Comparison of ENCODE assay signal across 8 cellular contexts in the genomic region with DNA sequence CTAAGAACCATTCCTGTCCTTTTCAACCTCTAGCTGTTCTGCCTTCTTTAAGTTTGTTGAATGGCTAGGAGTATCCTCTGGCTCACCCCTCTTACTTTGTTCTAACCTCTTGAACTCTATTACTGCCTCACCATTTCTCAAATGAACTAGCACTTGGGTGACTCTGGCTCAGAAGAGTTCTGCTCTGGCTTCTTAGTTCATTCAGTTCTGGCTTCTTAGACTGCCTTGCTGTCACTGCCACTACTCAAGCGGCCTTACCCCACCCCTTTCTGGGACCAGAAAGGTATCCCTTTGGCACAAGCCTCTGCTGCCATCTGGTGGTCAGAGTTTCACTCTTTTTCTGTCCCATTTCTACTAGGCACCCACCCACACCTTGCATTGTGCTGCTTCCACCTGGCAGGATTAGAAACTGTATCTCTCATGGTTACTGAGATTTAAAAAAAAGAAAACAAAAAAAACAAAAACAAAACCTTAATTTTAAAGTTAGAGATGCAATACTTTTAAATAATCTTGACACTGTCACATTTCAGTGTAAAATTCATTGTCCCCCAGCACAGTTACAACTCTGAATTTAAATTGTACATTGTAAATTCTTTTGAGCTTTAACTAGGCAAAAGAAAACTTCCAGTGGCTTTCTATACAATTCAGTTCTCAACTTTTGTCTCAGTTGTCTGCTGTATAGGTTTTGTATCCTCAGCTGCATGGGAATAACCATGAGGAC. TPM values are rescaled to one million over a fixed set of nuclear protein-coding genes. Genes with fewer than 3 reads are reported as not detected.
DNase-seq lines count a peak whose midpoint lies in the region; ATAC-seq, FAIRE-seq and TF ChIP-seq lines count a peak whose summit lies in the region.

No MANE protein-coding gene starts in this region.

- TF ChIP-seq POLR2A in GM12891 (IDR thresholded peaks at IDR 0.05; ENCODE audit: low read depth, low read length), result no peak

- no peak for TF ChIP-seq EP300 in SK-N-SH (IDR thresholded peaks at IDR 0.05; ENCODE audit: borderline replicate concordance in 1 of 2, low read depth in 1 of 2, low read length in 1 of 2)

- no peak overlapping the region for H2AFZ ChIP-seq in SK-N-SH (ENCODE audit: low read depth)

- H3K27ac ChIP-seq in SK-N-SH (ENCODE audit: low read depth in 2 of 2, low read length in 1 of 2) (no peak overlapping the region), aorta (ENCODE audit: low read depth in 1 of 2, low read length in 2 of 2) (no peak overlapping the region)

- H3K9me3 Mint-ChIP-seq in activated naive CD4-positive, alpha-beta T cell treated with anti-CD3 and anti-CD28 coated beads, Interleukin-2, amount 50 U/mL, for 72 hours, result peaks cover 21 to 27% of the 10 kb centered on the region in 2 donors

- no peak overlapping the region for H3K27ac Mint-ChIP-seq in activated naive CD4-positive, alpha-beta T cell treated with anti-CD3 and anti-CD28 coated beads, Interleukin-2, amount 50 U/mL, for 72 hours

- POLR2A ChIA-PET in SK-N-SH (lab: Yijun Ruan, JAX), result no interaction called here

- no peaks in the 10 kb centered on the region for H3F3A ChIP-seq in SK-N-SH (replicated peaks; ENCODE audit: insufficient read depth)

- CTCF ChIA-PET in SK-N-SH (lab: Yijun Ruan, JAX), result interaction anchor here (0.6 to 6.2 kb wide), 25 partner anchors 9 to 993 kb away, joined by 3 to 71 read pairs (median 3); no protein-coding TSS in a partner anchor

- H3K36me3 ChIP-seq in SK-N-SH (replicated peaks in 1 of 2; ENCODE audit: control insufficient read depth in 1 of 2, insufficient read depth in 2 of 2, low read length in 1 of 2), result no peaks in the 10 kb centered on the region
- H3K36me3 ChIP-seq in aorta (ENCODE audit: control insufficient read depth in 1 of 2, insufficient read depth in 2 of 2, low read length in 1 of 2), result no peaks in the 10 kb centered on the region

- FAIRE-seq in GM12891 (lab: Jason Lieb, UNC), result peak; percentile 82

- H3K36me3 Mint-ChIP-seq in activated naive CD4-positive, alpha-beta T cell treated with anti-CD3 and anti-CD28 coated beads, Interleukin-2, amount 50 U/mL, for 72 hours, result peaks cover 0 to 27% of the 10 kb centered on the region in 2 donors

- no peak overlapping the region for H3K9ac ChIP-seq in SK-N-SH

- no peaks in the 10 kb centered on the region for H4K20me1 ChIP-seq in SK-N-SH (ENCODE audit: insufficient read depth)

- peak; percentile 92 for ATAC-seq in HG02610 (IDR thresholded peaks at IDR 0.05; ENCODE audit: unreplicated experiment)
- peak; percentile 59 to 88 for ATAC-seq in activated naive CD4-positive, alpha-beta T cell treated with anti-CD3 and anti-CD28 coated beads, Interleukin-2, amount 50 U/mL, for 72 hours
- ATAC-seq in aorta (ENCODE audit: low FRiP score), result peak; percentile 89

- H3K79me2 ChIP-seq in SK-N-SH (ENCODE audit: insufficient read depth), result no peaks in the 10 kb centered on the region

- TF ChIP-seq CTCF in SK-N-SH (IDR thresholded peaks at IDR 0.05), result peak; percentile 98

- peaks cover 8% of the 10 kb centered on the region; the same call in 1 of the 2 replicates for H3K9me3 ChIP-seq in SK-N-SH
- H3K9me3 ChIP-seq in aorta (ENCODE audit: control insufficient read depth, low read length), result no peaks in the 10 kb centered on the region

- H3K4me3 ChIP-seq in SK-N-SH (ENCODE audit: low read depth in 2 of 2, low read length in 1 of 2) (no peak overlapping the region; a peak in 1 of 4 replicates), aorta (ENCODE audit: low read length in 2 of 2) (no peak overlapping the region)

- peak; percentile 97 for TF ChIP-seq RAD21 in SK-N-SH (IDR thresholded peaks at IDR 0.05; ENCODE audit: low read length)

- WGBS in SK-N-SH (ENCODE audit: low lambda C conversion rate), result 7% methylated on average over 1 of the region's 1 CpG
- WGBS in aorta, 2 donors, result 8% methylated on average over 1 of the region's 1 CpG

- no peaks in the 10 kb centered on the region for H3K9me2 ChIP-seq in SK-N-SH

- no peak overlapping the region for H3K4me2 ChIP-seq in SK-N-SH

- intact Hi-C loops in head of caudate nucleus (cut with DNase I), result loop anchor here (5.0 kb wide), 1 partner anchor 458 kb away; no protein-coding TSS in a partner anchor
- intact Hi-C loops in posterior vena cava (cut with DNase I), result loop anchor here in 1 of 2 donors (5.0 kb wide), 1 partner anchor 908 kb away; no protein-coding TSS in a partner anchor
- intact Hi-C loops in aorta (cut with DNase I), result no loop called here

- no peaks in the 10 kb centered on the region for H3K27me3 ChIP-seq in SK-N-SH (ENCODE audit: insufficient read depth)
- H3K27me3 ChIP-seq in aorta (ENCODE audit: control insufficient read depth in 1 of 2, insufficient read depth in 2 of 2, low read length in 1 of 2), result no peaks in the 10 kb centered on the region

- DNase-seq in GM12891 (ENCODE audit: insufficient read length, low spot score) (peak; percentile 8), NCI-H1092 (lab: John Stamatoyannopoulos, UW) (peak; percentile 38), SK-N-SH (peak; percentile 61), head of caudate nucleus (peak; percentile 52 to 96 (median 84)), posterior vena cava (ENCODE audit: low spot score) (peak; percentile 87), aorta (peak; percentile 78 to 89)
- DNase-seq in activated naive CD4-positive, alpha-beta T cell treated with anti-CD3 and anti-CD28 coated beads, Interleukin-2, amount 50 U/mL, for 72 hours (ENCODE audit: low spot score in 2 of 2), result peak in 1 of 2 donors; percentile 71

- H3K4me1 ChIP-seq in SK-N-SH (ENCODE audit: control insufficient read depth in 1 of 2, insufficient read depth in 2 of 2, low read depth in 1 of 2, low read length in 1 of 2) (no peaks in the 10 kb centered on the region), aorta (ENCODE audit: control insufficient read depth in 1 of 2, insufficient read depth in 2 of 2, low read length in 2 of 2) (no peaks in the 10 kb centered on the region)

TF ChIP-seq in GM12891, 5 proteins besides CTCF, POLR2A, EP300 and RAD21:
- TF ChIP-seq POU2F2 (IDR thresholded peaks at IDR 0.05; ENCODE audit: low read depth, low read length) (0 out of 2 replicates have a peak, but pooled peaks have one; percentile 43), PAX5 (IDR thresholded peaks at IDR 0.05; ENCODE audit: insufficient read depth, low read length, severe bottlenecking) (no peak)

TF ChIP-seq in SK-N-SH, 30 proteins besides CTCF, POLR2A, EP300 and RAD21 (continues in another document):
- TF ChIP-seq, protein P1, sequence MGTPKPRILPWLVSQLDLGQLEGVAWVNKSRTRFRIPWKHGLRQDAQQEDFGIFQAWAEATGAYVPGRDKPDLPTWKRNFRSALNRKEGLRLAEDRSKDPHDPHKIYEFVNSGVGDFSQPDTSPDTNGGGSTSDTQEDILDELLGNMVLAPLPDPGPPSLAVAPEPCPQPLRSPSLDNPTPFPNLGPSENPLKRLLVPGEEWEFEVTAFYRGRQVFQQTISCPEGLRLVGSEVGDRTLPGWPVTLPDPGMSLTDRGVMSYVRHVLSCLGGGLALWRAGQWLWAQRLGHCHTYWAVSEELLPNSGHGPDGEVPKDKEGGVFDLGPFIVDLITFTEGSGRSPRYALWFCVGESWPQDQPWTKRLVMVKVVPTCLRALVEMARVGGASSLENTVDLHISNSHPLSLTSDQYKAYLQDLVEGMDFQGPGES (IDR thresholded peaks at IDR 0.05; ENCODE audit: low read depth, low read length), result no peak
- TF ChIP-seq, protein P2, sequence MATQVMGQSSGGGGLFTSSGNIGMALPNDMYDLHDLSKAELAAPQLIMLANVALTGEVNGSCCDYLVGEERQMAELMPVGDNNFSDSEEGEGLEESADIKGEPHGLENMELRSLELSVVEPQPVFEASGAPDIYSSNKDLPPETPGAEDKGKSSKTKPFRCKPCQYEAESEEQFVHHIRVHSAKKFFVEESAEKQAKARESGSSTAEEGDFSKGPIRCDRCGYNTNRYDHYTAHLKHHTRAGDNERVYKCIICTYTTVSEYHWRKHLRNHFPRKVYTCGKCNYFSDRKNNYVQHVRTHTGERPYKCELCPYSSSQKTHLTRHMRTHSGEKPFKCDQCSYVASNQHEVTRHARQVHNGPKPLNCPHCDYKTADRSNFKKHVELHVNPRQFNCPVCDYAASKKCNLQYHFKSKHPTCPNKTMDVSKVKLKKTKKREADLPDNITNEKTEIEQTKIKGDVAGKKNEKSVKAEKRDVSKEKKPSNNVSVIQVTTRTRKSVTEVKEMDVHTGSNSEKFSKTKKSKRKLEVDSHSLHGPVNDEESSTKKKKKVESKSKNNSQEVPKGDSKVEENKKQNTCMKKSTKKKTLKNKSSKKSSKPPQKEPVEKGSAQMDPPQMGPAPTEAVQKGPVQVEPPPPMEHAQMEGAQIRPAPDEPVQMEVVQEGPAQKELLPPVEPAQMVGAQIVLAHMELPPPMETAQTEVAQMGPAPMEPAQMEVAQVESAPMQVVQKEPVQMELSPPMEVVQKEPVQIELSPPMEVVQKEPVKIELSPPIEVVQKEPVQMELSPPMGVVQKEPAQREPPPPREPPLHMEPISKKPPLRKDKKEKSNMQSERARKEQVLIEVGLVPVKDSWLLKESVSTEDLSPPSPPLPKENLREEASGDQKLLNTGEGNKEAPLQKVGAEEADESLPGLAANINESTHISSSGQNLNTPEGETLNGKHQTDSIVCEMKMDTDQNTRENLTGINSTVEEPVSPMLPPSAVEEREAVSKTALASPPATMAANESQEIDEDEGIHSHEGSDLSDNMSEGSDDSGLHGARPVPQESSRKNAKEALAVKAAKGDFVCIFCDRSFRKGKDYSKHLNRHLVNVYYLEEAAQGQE (IDR thresholded peaks at IDR 0.05; ENCODE audit: low read depth, low read length), result no peak
- TF ChIP-seq GATA2 (CRISPR knock-in tag; IDR thresholded peaks at IDR 0.05) (no peak), RFX5 (IDR thresholded peaks at IDR 0.05; ENCODE audit: low read length) (no peak), FOXM1 (IDR thresholded peaks at IDR 0.05; ENCODE audit: low read depth) (no peak), RCOR1 (IDR thresholded peaks at IDR 0.05; ENCODE audit: low read length) (no peak), RXRA (IDR thresholded peaks at IDR 0.05; ENCODE audit: borderline replicate concordance, low read depth) (no peak), YY1 (IDR thresholded peaks at IDR 0.05; ENCODE audit: low read depth) (no peak), MXI1 (IDR thresholded peaks at IDR 0.05; ENCODE audit: low read depth, low read length) (no peak)

RNA-seq across cellular contexts. Expression of a gene that starts 6.9 kb away (rescaled TPM):
- polyA plus RNA-seq in GM12891 (2012; ENCODE audit: low read depth, missing spikeins), result 2.1 TPM
- polyA plus RNA-seq in SK-N-SH (2012; rRNA removed) (0.07 and 0.11 TPM in 2 replicates), aorta (10 to 100 TPM in 1 of 2 donors, 1 to 10 TPM in 1; 1.5 to 10.4 TPM)
- polyA plus RNA-seq in SK-N-SH (2012; cell fraction: cytosol; rRNA removed), result 0.05 and 0.10 TPM in 2 replicates
- 0.38 and 0.48 TPM in 2 replicates for polyA plus RNA-seq in SK-N-SH (2012; cell fraction: nucleus; rRNA removed)
- 1 to 10 TPM in 1 of 2 donors, under 1 TPM in 1; 0.11 to 1.4 TPM for total RNA-seq in activated naive CD4-positive, alpha-beta T cell treated with anti-CD3 and anti-CD28 coated beads, Interleukin-2, amount 50 U/mL, for 72 hours
- total RNA-seq in posterior vena cava (10 to 100 TPM; 11.2 to 17.2 TPM), aorta (100 to 1,000 TPM in 1 of 2 donors, 1 to 10 TPM in 1; 6.3 to 137 TPM)
